Comparison of ENCODE assay signal across 8 cellular contexts in genomic region chr2:85132392-85132791, GRCh38. TPM values are rescaled to one million over a fixed set of nuclear protein-coding genes. Genes with fewer than 3 reads are reported as not detected.
A peak's percentile ranks its signal among the peaks of the same experiment; 100 is the strongest.
DNase-seq lines count a peak whose midpoint lies in the region; ATAC-seq and TF ChIP-seq lines count a peak whose summit lies in the region.

No MANE protein-coding gene starts in this region.

- WGBS in lung, 2 donors: 30 to 32% methylated on average over 14 of the region's 14 CpGs

- ATAC-seq in Right ventricle myocardium superior (ENCODE audit: poor library complexity): no peak
- ATAC-seq in Right ventricle myocardium inferior: no peak
- no peak for ATAC-seq in lung (ENCODE audit: insufficient read depth, low FRiP score)

- DNase-seq in Right ventricle myocardium superior (peak; percentile 53), Right ventricle myocardium inferior (ENCODE audit: missing footprints) (no peak), brain microvascular endothelial cell (no peak), lung (ENCODE audit: low spot score) (no peak), vagina (ENCODE audit: extremely low spot score in 2 of 2) (no peak), SKM-1 treated with dmso at 0.1 percent for 144 hours (lab: John Stamatoyannopoulos, UW; ENCODE audit: unreplicated experiment) (no peak), Kasumi-1 (lab: John Stamatoyannopoulos, UW) (no peak), KG1 (lab: John Stamatoyannopoulos, UW) (no peak)

- TF ChIP-seq POLR2A in vagina (IDR thresholded peaks at IDR 0.05): no peak

- TF ChIP-seq CTCF in brain microvascular endothelial cell (IDR thresholded peaks at IDR 0.05; ENCODE audit: low read depth, low read length, missing control alignments) (no peak), lung (IDR thresholded peaks at IDR 0.05; ENCODE audit: control extremely low read depth, extremely low read depth) (no peak), vagina (IDR thresholded peaks at IDR 0.05) (no peak)

- H3K4me3 ChIP-seq in brain microvascular endothelial cell (ENCODE audit: low read depth, low read length): peak overlapping the region; percentile 69
- H3K4me3 ChIP-seq in lung: peak overlapping the region; percentile 78
- H3K4me3 ChIP-seq in vagina: peak overlapping the region; percentile 87 to 95

- H3K9me3 ChIP-seq in lung (ENCODE audit: control insufficient read depth in 2 of 2, insufficient read depth in 1 of 2, low read length in 1 of 2) (no peaks in the 10 kb centered on the region), vagina (no peaks in the 10 kb centered on the region)

- in situ Hi-C loops in brain microvascular endothelial cell (cut with HindIII; ENCODE audit: low pct_ligation_motif_present, low sequenced_read_pairs): no loop called here

- intact Hi-C loops in Right ventricle myocardium superior (cut with DNase I) (loop anchor here (2.0 kb wide), 1 partner anchor 152 kb away; no protein-coding TSS in a partner anchor), Right ventricle myocardium inferior (cut with DNase I) (loop anchor here (2.0 to 5.0 kb wide), 3 partner anchors 45 to 112 kb away; no protein-coding TSS in a partner anchor), vagina (cut with DNase I) (loop anchor here (2.0 kb wide), 1 partner anchor 152 kb away; no protein-coding TSS in a partner anchor)

- H3K36me3 ChIP-seq in brain microvascular endothelial cell (replicated peaks) (no peaks in the 10 kb centered on the region), lung (ENCODE audit: control insufficient read depth in 2 of 2, insufficient read depth in 2 of 2, low read length in 2 of 2) (no peaks in the 10 kb centered on the region), vagina (no peaks in the 10 kb centered on the region)

- H3K27me3 ChIP-seq in brain microvascular endothelial cell (replicated peaks): no peaks in the 10 kb centered on the region
- no peaks in the 10 kb centered on the region for H3K27me3 ChIP-seq in lung (ENCODE audit: control insufficient read depth, insufficient read depth)
- H3K27me3 ChIP-seq in vagina: no peaks in the 10 kb centered on the region

- H3K27ac ChIP-seq in brain microvascular endothelial cell (no peak overlapping the region), lung (ENCODE audit: low read depth in 1 of 2, low read length in 1 of 2) (no peak overlapping the region), vagina (peak overlapping the region; percentile 91)

- H3K4me1 ChIP-seq in lung (ENCODE audit: control insufficient read depth in 2 of 2, insufficient read depth in 2 of 2, low read length in 2 of 2) (peaks cover 0 to 6% of the 10 kb centered on the region in 2 donors), vagina (peaks cover 49% of the 10 kb centered on the region)

RNA-seq across cellular contexts. Expression of gene TCF7L1, which starts 0.8 kb away (rescaled TPM):
- total RNA-seq in Right ventricle myocardium superior (9.3 TPM), Right ventricle myocardium inferior (9.3 TPM), lung (10 to 100 TPM; 14.7 to 21.5 TPM), vagina (8.3 TPM)
- 10 to 100 TPM; 12.3 to 12.9 TPM for polyA plus RNA-seq in lung
